ENCODE assay signal across 22 cellular contexts in the genomic region with DNA sequence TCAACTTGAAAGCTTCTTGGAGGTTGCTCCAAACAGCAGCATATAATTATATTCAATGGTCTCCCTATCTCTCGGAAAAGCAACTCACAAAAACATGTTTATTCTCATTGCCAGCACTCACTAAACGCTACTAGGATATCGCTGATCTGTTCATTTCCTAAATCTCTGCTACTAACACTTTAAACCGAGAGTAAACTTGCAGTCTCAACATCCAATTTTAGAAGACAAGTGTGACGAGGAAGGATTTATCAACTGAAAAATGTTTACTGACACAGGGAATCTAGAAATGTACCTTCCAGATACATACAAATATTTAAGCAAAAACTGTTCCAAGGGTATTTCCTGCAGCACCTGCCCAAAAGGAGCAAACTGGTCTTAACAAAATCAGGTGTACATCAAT. TPM values are rescaled to one million over a fixed set of nuclear protein-coding genes. Genes with fewer than 3 reads are reported as not detected.
DNase-seq lines count a peak whose midpoint lies in the region; ATAC-seq, FAIRE-seq and TF ChIP-seq lines count a peak whose summit lies in the region.
"Had no signal": no experiment of that assay in that cellular context is flagged by ENCODE, and none has a peak within 500 bp of the region (broad histone marks: within the 10 kb centered on the region; RNA-seq: fewer than 3 reads in every experiment).

No MANE protein-coding gene starts in this region.

- intact Hi-C loops in activated CD4-positive, alpha-beta T cell treated with anti-CD3 and anti-CD28 coated beads for 36 hours (cut with DNase I, micrococcal nuclease) = no loop called here

- no peak overlapping the region for H3K9ac ChIP-seq in SK-N-MC (ENCODE audit: insufficient read length)

- TF ChIP-seq CTCF in A549 (IDR thresholded peaks at IDR 0.05) (no peak), mesothelial cell of epicardium (IDR thresholded peaks at IDR 0.05; ENCODE audit: unreplicated experiment) (no peak)

- H3K4me3 ChIP-seq in A549 (no peak overlapping the region), SK-N-MC (no peak overlapping the region)

- no peaks in the 10 kb centered on the region for H3K9me3 Mint-ChIP-seq in activated CD4-positive, alpha-beta T cell treated with anti-CD3 and anti-CD28 coated beads for 36 hours (ENCODE audit: low read depth)
- no peaks in the 10 kb centered on the region for H3K9me3 Mint-ChIP-seq in mesothelial cell of epicardium

- H3K9me3 ChIP-seq in A549 = no peaks in the 10 kb centered on the region
- no peaks in the 10 kb centered on the region for H3K9me3 ChIP-seq in SK-N-MC (ENCODE audit: low read depth, low read length)

- no peak for TF ChIP-seq RAD21 in A549 (conservative IDR thresholded peaks at IDR 0.05 in 1 of 2, IDR thresholded peaks at IDR 0.05 in 1 of 2)

- FAIRE-seq in A549 (lab: Jason Lieb, UNC) = no peak
- FAIRE-seq: D721Med, H54, HTR-8/SVneo had no signal

- H3K36me3 Mint-ChIP-seq in activated CD4-positive, alpha-beta T cell treated with anti-CD3 and anti-CD28 coated beads for 36 hours (ENCODE audit: low read depth) = peaks cover 40% of the 10 kb centered on the region
- peaks cover 41% of the 10 kb centered on the region for H3K36me3 Mint-ChIP-seq in mesothelial cell of epicardium

- DNase-seq in activated CD4-positive, alpha-beta T cell treated with anti-CD3 and anti-CD28 coated beads for 36 hours = no peak
- DNase-seq in activated CD4-positive, alpha-beta T cell treated with anti-CD3 and anti-CD28 coated beads for 1 hour = no peak
- DNase-seq in A549 (ENCODE audit: low read depth in 1 of 2, low spot score in 1 of 2) (no peak), SK-N-MC (ENCODE audit: low read depth, low spot score) (no peak), mesothelial cell of epicardium (ENCODE audit: low spot score in 2 of 2, unreplicated experiment in 2 of 2) (no peak), NCI-H526 treated with DMSO at 0.1 percent for 48 hours (lab: John Stamatoyannopoulos, UW) (no peak), A172 (ENCODE audit: low spot score) (no peak)
- DNase-seq: 8988T, DMS53, EL, GF-D8, NCI-H1105, NCI-H146, NCI-H2081, NCI-H2171, NCI-H524 treated with DMSO at 0.1 percent for 48 hours had no signal

- H3K36me3 ChIP-seq in SK-N-MC (ENCODE audit: insufficient read depth, low read length) = peaks cover 53% of the 10 kb centered on the region

- H3K4me2 ChIP-seq in A549 = no peak overlapping the region

- no peak for TF ChIP-seq EP300 in A549 (IDR thresholded peaks at IDR 0.05)

- no peak for ATAC-seq in activated CD4-positive, alpha-beta T cell treated with anti-CD3 and anti-CD28 coated beads for 36 hours
- ATAC-seq in A549 (no peak), GM21515 (IDR thresholded peaks at IDR 0.05; ENCODE audit: unreplicated experiment) (no peak)
- ATAC-seq: Right ventricle myocardium inferior had no signal

- H3K4me3 Mint-ChIP-seq in activated CD4-positive, alpha-beta T cell treated with anti-CD3 and anti-CD28 coated beads for 36 hours = no peak overlapping the region
- H3K4me3 Mint-ChIP-seq in mesothelial cell of epicardium = no peak overlapping the region
- H3K4me3 Mint-ChIP-seq: CD14-positive monocyte had no signal

- TF ChIP-seq POLR2A in A549 (IDR thresholded peaks at IDR 0.05; ENCODE audit: low read length) = no peak

- H3K27ac Mint-ChIP-seq in activated CD4-positive, alpha-beta T cell treated with anti-CD3 and anti-CD28 coated beads for 36 hours = peak overlapping the region; percentile 67
- peak overlapping the region; percentile 72 for H3K27ac Mint-ChIP-seq in mesothelial cell of epicardium

- H3K27ac ChIP-seq in A549 = no peak overlapping the region
- peak overlapping the region; percentile 43; the same call in 1 of the 2 replicates for H3K27ac ChIP-seq in SK-N-MC

- POLR2A ChIA-PET in activated CD4-positive, alpha-beta T cell treated with anti-CD3 and anti-CD28 coated beads for 36 hours (lab: Charles Lee) = interaction anchor here (0.6 kb wide), 1 partner anchor 20 kb away, joined by 3 read pairs; no protein-coding TSS in a partner anchor
- POLR2A ChIA-PET in A549 (lab: Yijun Ruan, JAX) = no interaction called here

- no peaks in the 10 kb centered on the region for H3K27me3 Mint-ChIP-seq in activated CD4-positive, alpha-beta T cell treated with anti-CD3 and anti-CD28 coated beads for 36 hours
- no peaks in the 10 kb centered on the region for H3K27me3 Mint-ChIP-seq in mesothelial cell of epicardium (ENCODE audit: low read depth)

- H3K4me1 Mint-ChIP-seq in activated CD4-positive, alpha-beta T cell treated with anti-CD3 and anti-CD28 coated beads for 36 hours = peaks cover 29% of the 10 kb centered on the region
- no peaks in the 10 kb centered on the region for H3K4me1 Mint-ChIP-seq in mesothelial cell of epicardium

- peaks cover 11% of the 10 kb centered on the region for H3K4me1 ChIP-seq in A549

- WGBS in A549 (ENCODE audit: missing lambda C conversion rate) = 94% methylated on average over 5 of the region's 5 CpGs

- CTCF ChIA-PET in activated CD4-positive, alpha-beta T cell treated with anti-CD3 and anti-CD28 coated beads for 36 hours (lab: Charles Lee) = interaction anchor here (1.5 kb wide), 1 partner anchor 10 kb away, joined by 3 read pairs; no protein-coding TSS in a partner anchor
- CTCF ChIA-PET in A549 (lab: Yijun Ruan, JAX) = interaction anchor here (0.6 to 5.1 kb wide), 4 partner anchors 11 to 89 kb away, joined by 3 to 44 read pairs (median 11); no protein-coding TSS in a partner anchor

TF ChIP-seq in A549, 52 proteins besides CTCF, POLR2A, EP300 and RAD21:
- TF ChIP-seq FOXS1 (CRISPR knock-in tag; IDR thresholded peaks at IDR 0.05) (no peak), MAFK (IDR thresholded peaks at IDR 0.05; ENCODE audit: partially characterized antibody) (peak; percentile 14), POLR2AphosphoS2 (conservative IDR thresholded peaks at IDR 0.05; ENCODE audit: low read length) (peak; percentile 91; the same call in 1 of the 2 replicates), HOXA7 (CRISPR knock-in tag; IDR thresholded peaks at IDR 0.05) (peak; percentile 51; the same call in 1 of the 2 replicates)
TF ChIP-seq in A549: peak in this region for 3.

RNA-seq across cellular contexts. Expression of gene YWHAE, which starts 56.5 kb away (rescaled TPM):
- total RNA-seq in activated CD4-positive, alpha-beta T cell treated with anti-CD3 and anti-CD28 coated beads for 36 hours = 100 to 1,000 TPM; 520 to 553 TPM
- 1,017 and 1,284 TPM in 2 replicates for polyA plus RNA-seq in A549 (2011; rRNA removed)
- 663 and 976 TPM in 2 replicates for polyA plus RNA-seq in A549 (2012; cell fraction: cytosol; rRNA removed)
- polyA plus RNA-seq in A549 (2012; cell fraction: nucleus; rRNA removed) = 278 and 353 TPM in 2 replicates
- polyA plus RNA-seq in A549 (2017; fragmentation: RNase III; extraction: RNeasy Plus Mini Kit Qiagen cat#74134 plus additional on column Dnase treatment) = 1,548 to 1,575 TPM (median 1,561 TPM) in 3 replicates
- 571 and 643 TPM in 2 replicates for polyA minus RNA-seq in A549 (2011; rRNA and poly(A)+ RNA removed)
- 714 to 730 TPM (median 714 TPM) in 3 replicates for total RNA-seq in mesothelial cell of epicardium
- total RNA-seq in A172 (2014; rRNA removed; shearing (Covaris generic)) = 705 and 754 TPM in 2 replicates
